1 cellular context compared by ENCODE assay signal in genomic region chr6:43267619-43268347, GRCh38.
A peak's percentile ranks its signal among the peaks of the same experiment; 100 is the strongest.
TF ChIP-seq lines count a peak whose summit lies in the region.

No MANE protein-coding gene starts in this region.

TF ChIP-seq in HepG2, 621 proteins besides CTCF, POLR2A, EP300 and RAD21 (continued from another document and continues in another):
- peak; percentile 89 to 95 for TF ChIP-seq HMGXB4 (CRISPR knock-in tag; IDR thresholded peaks at IDR 0.05; ENCODE audit: borderline replicate concordance in 1 of 2, low read depth in 1 of 2)
- peak; percentile 93 for TF ChIP-seq RFXANK (CRISPR knock-in tag; IDR thresholded peaks at IDR 0.05)
- TF ChIP-seq ZFAT (CRISPR knock-in tag; conservative IDR thresholded peaks at IDR 0.05): no peak
- TF ChIP-seq IKZF5 (CRISPR knock-in tag; IDR thresholded peaks at IDR 0.05): peak; percentile 100
- TF ChIP-seq SNAPC5 (CRISPR knock-in tag; IDR thresholded peaks at IDR 0.05; ENCODE audit: borderline replicate concordance): peak; percentile 80; the same call in 1 of the 2 replicates
- peak; percentile 100 for TF ChIP-seq HDAC1 (CRISPR knock-in tag; IDR thresholded peaks at IDR 0.05)
- TF ChIP-seq KMT2A (CRISPR knock-in tag; IDR thresholded peaks at IDR 0.05): peak; percentile 85
- TF ChIP-seq REPIN1 (CRISPR knock-in tag; IDR thresholded peaks at IDR 0.05; ENCODE audit: borderline replicate concordance, low read depth): peak; percentile 100
- TF ChIP-seq MIER2 (CRISPR knock-in tag; IDR thresholded peaks at IDR 0.05): peak; percentile 91
- no peak for TF ChIP-seq GPBP1L1 (CRISPR knock-in tag; IDR thresholded peaks at IDR 0.05)
- TF ChIP-seq ZNF800 (CRISPR knock-in tag; IDR thresholded peaks at IDR 0.05): peak; percentile 77; the same call in 1 of the 2 replicates
- peak; percentile 100 for TF ChIP-seq ZNF598 (CRISPR knock-in tag; IDR thresholded peaks at IDR 0.05; ENCODE audit: borderline replicate concordance)
- TF ChIP-seq NKX3-1 (CRISPR knock-in tag; IDR thresholded peaks at IDR 0.05): peak; percentile 95
- peak; percentile 100 for TF ChIP-seq MIER3 (CRISPR knock-in tag; IDR thresholded peaks at IDR 0.05; ENCODE audit: borderline replicate concordance)
- peak; percentile 81; the same call in 1 of the 2 replicates for TF ChIP-seq FOXK2 (IDR thresholded peaks at IDR 0.05)
- TF ChIP-seq ZNF879 (CRISPR knock-in tag; IDR thresholded peaks at IDR 0.05): peak; percentile 72; the same call in 1 of the 2 replicates
- peak; percentile 99 for TF ChIP-seq CCDC6 (CRISPR knock-in tag; IDR thresholded peaks at IDR 0.05)
- TF ChIP-seq NR2C2 (CRISPR knock-in tag; IDR thresholded peaks at IDR 0.05; ENCODE audit: borderline replicate concordance): peak; percentile 92
- TF ChIP-seq ZBTB10 (CRISPR knock-in tag; IDR thresholded peaks at IDR 0.05; ENCODE audit: borderline replicate concordance): peak; percentile 80; the same call in 1 of the 2 replicates
- TF ChIP-seq ZNF761 (CRISPR knock-in tag; conservative IDR thresholded peaks at IDR 0.05): peak; percentile 94
- TF ChIP-seq TFAP4 (IDR thresholded peaks at IDR 0.05; ENCODE audit: borderline replicate concordance, low read depth): peak; percentile 93
- TF ChIP-seq ZNF691 (CRISPR knock-in tag; IDR thresholded peaks at IDR 0.05; ENCODE audit: borderline replicate concordance, low read depth): peak; percentile 99
- peak; percentile 99 for TF ChIP-seq ZNF547 (CRISPR knock-in tag; IDR thresholded peaks at IDR 0.05)
- peak; percentile 98; the same call in 1 of the 2 replicates for TF ChIP-seq ZNF253 (CRISPR knock-in tag; IDR thresholded peaks at IDR 0.05; ENCODE audit: borderline replicate concordance)
- no peak for TF ChIP-seq HNRNPK (IDR thresholded peaks at IDR 0.05; ENCODE audit: low read depth, low read length, poor library complexity, severe bottlenecking)
- TF ChIP-seq SRY (CRISPR knock-in tag; IDR thresholded peaks at IDR 0.05): peak; percentile 95; the same call in 1 of the 2 replicates
- TF ChIP-seq ZNF773 (CRISPR knock-in tag; IDR thresholded peaks at IDR 0.05; ENCODE audit: borderline replicate concordance): no peak
- TF ChIP-seq IRF9 (CRISPR knock-in tag; IDR thresholded peaks at IDR 0.05; ENCODE audit: borderline replicate concordance): peak; percentile 97
- TF ChIP-seq SUZ12 (IDR thresholded peaks at IDR 0.05; ENCODE audit: low read depth, low read length): no peak
- TF ChIP-seq ZNF672 (CRISPR knock-in tag; IDR thresholded peaks at IDR 0.05): peak; percentile 95; the same call in 1 of the 2 replicates
- TF ChIP-seq ZNF615 (CRISPR knock-in tag; IDR thresholded peaks at IDR 0.05; ENCODE audit: borderline replicate concordance): peak; percentile 98; the same call in 1 of the 2 replicates
- peak; percentile 99 for TF ChIP-seq ZNF816 (CRISPR knock-in tag; IDR thresholded peaks at IDR 0.05; ENCODE audit: borderline replicate concordance)
- peak; percentile 88; the same call in 1 of the 2 replicates for TF ChIP-seq ZNF510 (CRISPR knock-in tag; IDR thresholded peaks at IDR 0.05; ENCODE audit: low read depth)
- TF ChIP-seq ZNF33A (CRISPR knock-in tag; IDR thresholded peaks at IDR 0.05; ENCODE audit: borderline replicate concordance): peak; percentile 24; the same call in 1 of the 2 replicates
- peak; percentile 91; the same call in 1 of the 2 replicates for TF ChIP-seq ZNF17 (CRISPR knock-in tag; IDR thresholded peaks at IDR 0.05)
- TF ChIP-seq SP140L (CRISPR knock-in tag; IDR thresholded peaks at IDR 0.05; ENCODE audit: borderline replicate concordance): peak; percentile 94; the same call in 1 of the 2 replicates
- TF ChIP-seq CENPBD1 (CRISPR knock-in tag; IDR thresholded peaks at IDR 0.05; ENCODE audit: borderline replicate concordance, low read depth): peak; percentile 98; the same call in 1 of the 2 replicates
- peak; percentile 90 for TF ChIP-seq ZNF883 (CRISPR knock-in tag; IDR thresholded peaks at IDR 0.05; ENCODE audit: not compliant biosample characterization)
- peak; percentile 99 for TF ChIP-seq ZNF891 (CRISPR knock-in tag; IDR thresholded peaks at IDR 0.05)
- peak; percentile 92 for TF ChIP-seq ZIK1 (CRISPR knock-in tag; IDR thresholded peaks at IDR 0.05; ENCODE audit: borderline replicate concordance, low read depth)
- no peak for TF ChIP-seq ZNF251 (CRISPR knock-in tag; IDR thresholded peaks at IDR 0.05)
- TF ChIP-seq ZNF574 (CRISPR knock-in tag; IDR thresholded peaks at IDR 0.05): peak; percentile 95
- no peak for TF ChIP-seq GPN1 (CRISPR knock-in tag; IDR thresholded peaks at IDR 0.05; ENCODE audit: borderline replicate concordance)
- peak; percentile 65; the same call in 1 of the 2 replicates for TF ChIP-seq LCORL (IDR thresholded peaks at IDR 0.05)
- TF ChIP-seq LCORL (CRISPR knock-in tag; IDR thresholded peaks at IDR 0.05): peak; percentile 100
- TF ChIP-seq MED1 (CRISPR knock-in tag; IDR thresholded peaks at IDR 0.05): peak; percentile 100
- peak; percentile 30 for TF ChIP-seq POLR2AphosphoS5 (IDR thresholded peaks at IDR 0.05; ENCODE audit: low read depth, low read length)
- peak; percentile 85 for TF ChIP-seq ZNF709 (CRISPR knock-in tag; IDR thresholded peaks at IDR 0.05)
- peak; percentile 79 for TF ChIP-seq ZNF263 (CRISPR knock-in tag; IDR thresholded peaks at IDR 0.05)
